ENCODE assay signal across 17 cellular contexts in the genomic region with DNA sequence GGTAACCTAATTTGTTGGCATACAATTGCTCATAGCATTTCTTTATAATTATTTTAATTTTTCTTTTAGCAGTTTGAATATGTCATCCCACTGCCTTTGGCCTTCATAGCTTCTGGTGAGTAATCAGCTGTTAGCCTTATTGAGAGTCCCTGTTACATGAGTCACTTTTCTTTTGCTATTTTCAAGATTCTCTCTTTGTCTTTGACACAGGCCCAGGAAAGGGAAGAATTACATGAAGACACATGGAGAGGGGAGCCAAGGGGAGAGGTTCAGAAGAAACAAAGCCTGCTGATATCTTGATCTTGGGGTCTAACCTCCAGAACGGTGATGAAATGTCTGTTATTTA.
DNase-seq lines count a peak whose midpoint lies in the region; ATAC-seq and TF ChIP-seq lines count a peak whose summit lies in the region.
"Had no signal": no experiment of that assay in that cellular context is flagged by ENCODE, and none has a peak within 500 bp of the region (broad histone marks: within the 10 kb centered on the region; RNA-seq: fewer than 3 reads in every experiment).

No MANE protein-coding gene starts in this region.

- H3K9me3 Mint-ChIP-seq in osteocyte (ENCODE audit: unreplicated experiment) = peaks cover 6% of the 10 kb centered on the region
- peaks cover 0 to 33% (median 18%) of the 10 kb centered on the region in 9 donors for H3K9me3 Mint-ChIP-seq in naive thymus-derived CD8-positive, alpha-beta T cell

- peaks cover 21% of the 10 kb centered on the region for H3K9me3 ChIP-seq in adipocyte (ENCODE audit: control insufficient read depth, low read length)
- H3K9me3 ChIP-seq: SK-N-SH had no signal

- peaks cover 12% of the 10 kb centered on the region for H3K36me3 Mint-ChIP-seq in osteocyte (ENCODE audit: unreplicated experiment)
- peaks cover 0 to 24% (median 12%) of the 10 kb centered on the region in 3 donors for H3K36me3 Mint-ChIP-seq in naive thymus-derived CD8-positive, alpha-beta T cell

- POLR2A ChIA-PET in naive thymus-derived CD8-positive, alpha-beta T cell (lab: Charles Lee) = no interaction called here

- no peak overlapping the region for H3K4me3 Mint-ChIP-seq in osteocyte (ENCODE audit: unreplicated experiment)
- H3K4me3 Mint-ChIP-seq in naive thymus-derived CD8-positive, alpha-beta T cell = no peak overlapping the region
- H3K4me3 Mint-ChIP-seq: natural killer cell had no signal

- ATAC-seq in GM18909 (IDR thresholded peaks at IDR 0.05; ENCODE audit: poor library complexity, unreplicated experiment) = no peak
- no peak for ATAC-seq in GM19463 (IDR thresholded peaks at IDR 0.05; ENCODE audit: unreplicated experiment)
- ATAC-seq in naive thymus-derived CD8-positive, alpha-beta T cell = no peak
- ATAC-seq: natural killer cell had no signal

- no peaks in the 10 kb centered on the region for H3K36me3 ChIP-seq in adipocyte (ENCODE audit: control insufficient read depth, insufficient read depth, low read length, severe bottlenecking)
- H3K36me3 ChIP-seq: cardiac muscle cell, esophagus squamous epithelium had no signal

- no peaks in the 10 kb centered on the region for H3K27me3 Mint-ChIP-seq in osteocyte (ENCODE audit: unreplicated experiment)
- peaks cover 0 to 2% (median 0%) of the 10 kb centered on the region in 5 donors for H3K27me3 Mint-ChIP-seq in naive thymus-derived CD8-positive, alpha-beta T cell

- no peaks in the 10 kb centered on the region for H3K4me1 Mint-ChIP-seq in osteocyte (ENCODE audit: unreplicated experiment)
- H3K4me1 Mint-ChIP-seq in naive thymus-derived CD8-positive, alpha-beta T cell = no peaks in the 10 kb centered on the region
- H3K4me1 Mint-ChIP-seq: natural killer cell had no signal

- no peak overlapping the region for H3K27ac Mint-ChIP-seq in osteocyte (ENCODE audit: unreplicated experiment)
- no peak overlapping the region for H3K27ac Mint-ChIP-seq in naive thymus-derived CD8-positive, alpha-beta T cell
- H3K27ac Mint-ChIP-seq: natural killer cell had no signal

- no peak overlapping the region for H3K9ac ChIP-seq in adipocyte (ENCODE audit: low read length)
- H3K9ac ChIP-seq: SK-N-SH had no signal

- no peak for TF ChIP-seq CTCF in osteocyte (IDR thresholded peaks at IDR 0.05)

- H3K27me3 ChIP-seq in adipocyte (replicated peaks; ENCODE audit: control insufficient read depth, insufficient read depth, low read length) = no peaks in the 10 kb centered on the region
- H3K27me3 ChIP-seq: cardiac muscle cell, esophagus squamous epithelium had no signal

- peak overlapping the region; percentile 48 for H3K4me3 ChIP-seq in adipocyte (ENCODE audit: low read length)
- H3K4me3 ChIP-seq: cardiac muscle cell, esophagus squamous epithelium had no signal

- H3K4me1 ChIP-seq in adipocyte (ENCODE audit: control insufficient read depth, insufficient read depth, low read length) = no peaks in the 10 kb centered on the region
- H3K4me1 ChIP-seq: esophagus squamous epithelium had no signal

- peak; percentile 57 for DNase-seq in ELR (ENCODE audit: low read depth)
- DNase-seq in LHCN-M2 (ENCODE audit: low read depth) = peak; percentile 28
- no peak for DNase-seq in adipocyte (ENCODE audit: low read depth)
- peak; percentile 9 for DNase-seq in kidney tubule cell (ENCODE audit: low spot score)
- DNase-seq in osteocyte (ENCODE audit: extremely low spot score, unreplicated experiment) = no peak
- no peak for DNase-seq in naive thymus-derived CD8-positive, alpha-beta T cell
- DNase-seq: activated CD4-positive, alpha-beta T cell treated with anti-CD3 and anti-CD28 coated beads for 4 hours; esophagus squamous epithelium; islet precursor cell; natural killer cell; NCI-H1092 treated with DMSO at 0.1 percent for 48 hours; SK-N-SH; small intestine; stimulated activated CD4-positive, alpha-beta T cell treated with anti-CD3 and anti-CD28 coated beads, Interleukin-4, amount 100 ng/mL, for 1 hour had no signal

Comparison
In these comparisons a context has a peak if more than half of its experiments do, and no peak if none do; other contexts are left out.
1. DNase-seq: peak in ELR (single experiment), LHCN-M2 (single experiment) and kidney tubule cell (single experiment); none in adipocyte (single experiment), osteocyte (single experiment) and naive thymus-derived CD8-positive, alpha-beta T cell (0 of 10).